In the genomic region with DNA sequence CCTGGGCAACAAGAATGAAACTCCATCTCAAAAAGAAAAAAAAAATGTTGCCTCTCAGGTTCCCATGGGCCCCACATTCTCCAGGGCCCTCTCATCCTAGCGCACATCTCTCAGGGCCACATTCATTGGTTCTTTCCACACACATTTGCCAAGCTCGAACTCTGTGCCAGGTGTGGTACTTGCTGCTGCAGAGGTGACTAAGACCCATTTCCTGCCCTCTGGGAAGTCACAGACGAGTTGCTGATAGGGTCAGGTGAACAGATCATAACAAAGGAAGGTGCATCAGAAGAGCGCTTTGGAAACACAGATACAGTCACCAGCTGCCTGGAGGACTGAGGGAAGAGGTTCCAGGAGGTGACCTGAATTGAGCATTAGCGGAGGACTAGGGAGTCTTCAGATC, we compare ENCODE assay signal across 14 cellular contexts. TPM values are rescaled to one million over a fixed set of nuclear protein-coding genes. Genes with fewer than 3 reads are reported as not detected.
DNase-seq lines count a peak whose midpoint lies in the region; FAIRE-seq and TF ChIP-seq lines count a peak whose summit lies in the region.
"Had no signal": no experiment of that assay in that cellular context is flagged by ENCODE, and none has a peak within 500 bp of the region (broad histone marks: within the 10 kb centered on the region; RNA-seq: fewer than 3 reads in every experiment).

No MANE protein-coding gene starts in this region.

- no peaks in the 10 kb centered on the region for H3K9me3 Mint-ChIP-seq in activated naive CD4-positive, alpha-beta T cell treated with anti-CD3 and anti-CD28 coated beads, Interleukin-2, amount 50 U/mL, for 24 hours
- H3K9me3 Mint-ChIP-seq: naive B cell had no signal

- H3K36me3 ChIP-seq in uterus (no peaks in the 10 kb centered on the region), GM23248 (ENCODE audit: low read depth) (no peaks in the 10 kb centered on the region)
- H3K36me3 ChIP-seq: thyroid gland had no signal

- H3K4me1 Mint-ChIP-seq in activated naive CD4-positive, alpha-beta T cell treated with anti-CD3 and anti-CD28 coated beads, Interleukin-2, amount 50 U/mL, for 24 hours: peaks cover 36% of the 10 kb centered on the region

- in situ Hi-C loops in GM23248 (cut with MboI): no loop called here

- H3K9me3 ChIP-seq in uterus: no peaks in the 10 kb centered on the region
- H3K9me3 ChIP-seq in GM23248 (ENCODE audit: low read depth): no peaks in the 10 kb centered on the region
- H3K9me3 ChIP-seq: thyroid gland had no signal

- H3K4me3 Mint-ChIP-seq in activated naive CD4-positive, alpha-beta T cell treated with anti-CD3 and anti-CD28 coated beads, Interleukin-2, amount 50 U/mL, for 24 hours: peak overlapping the region; percentile 33

- no peaks in the 10 kb centered on the region for H3K36me3 Mint-ChIP-seq in activated naive CD4-positive, alpha-beta T cell treated with anti-CD3 and anti-CD28 coated beads, Interleukin-2, amount 50 U/mL, for 24 hours
- H3K36me3 Mint-ChIP-seq: naive B cell had no signal

- H2AFZ ChIP-seq in GM23248: no peak overlapping the region

- H4K20me1 ChIP-seq in GM23248 (ENCODE audit: insufficient read depth): no peaks in the 10 kb centered on the region

- H3K4me3 ChIP-seq in uterus (no peak overlapping the region), GM23248 (no peak overlapping the region)
- H3K4me3 ChIP-seq: thyroid gland had no signal

- no peaks in the 10 kb centered on the region for H3K4me1 ChIP-seq in uterus
- peaks cover 4% of the 10 kb centered on the region for H3K4me1 ChIP-seq in GM23248 (ENCODE audit: insufficient read depth)

- no peak overlapping the region for H3K9ac ChIP-seq in GM23248

- no peaks in the 10 kb centered on the region for H3K9me2 ChIP-seq in GM23248 (ENCODE audit: insufficient read depth)

- H3K27me3 Mint-ChIP-seq in activated naive CD4-positive, alpha-beta T cell treated with anti-CD3 and anti-CD28 coated beads, Interleukin-2, amount 50 U/mL, for 24 hours: no peaks in the 10 kb centered on the region

- DNase-seq in stimulated activated naive CD4-positive, alpha-beta T cell (lab: John Stamatoyannopoulos, UW): peak in 4 of 6 experiments; percentile 16 to 34 (median 20)
- DNase-seq in stimulated activated naive CD4-positive, alpha-beta T cell treated with Interleukin-2 at 50 U/mL for 16 hours (lab: John Stamatoyannopoulos, UW): no peak
- DNase-seq in SW480 (ENCODE audit: low spot score) (peak; percentile 39), urothelium cell line (ENCODE audit: low spot score) (peak; percentile 37), uterus (no peak), GM23248 (no peak)
- DNase-seq: head of caudate nucleus, MV-4-11, naive B cell, thyroid gland had no signal

- no peak overlapping the region for H3K4me2 ChIP-seq in GM23248 (ENCODE audit: unreplicated experiment)

- no peaks in the 10 kb centered on the region for H3K27me3 ChIP-seq in uterus
- H3K27me3 ChIP-seq in GM23248 (replicated peaks; ENCODE audit: insufficient read depth): no peaks in the 10 kb centered on the region
- H3K27me3 ChIP-seq: thyroid gland had no signal

- H3K27ac ChIP-seq in uterus (no peak overlapping the region), GM23248 (no peak overlapping the region)
- H3K27ac ChIP-seq: C4-2B, thyroid gland had no signal

- no peaks in the 10 kb centered on the region for H3F3A ChIP-seq in GM23248 (ENCODE audit: insufficient read depth)

- WGBS in GM23248 (ENCODE audit: low coverage in 1 of 2, low lambda C conversion rate in 2 of 2, missing lambda C conversion rate in 2 of 2), 2 experiments: 64 to 65% methylated on average over 5 of the region's 5 CpGs

- peak overlapping the region; percentile 84 for H3K27ac Mint-ChIP-seq in activated naive CD4-positive, alpha-beta T cell treated with anti-CD3 and anti-CD28 coated beads, Interleukin-2, amount 50 U/mL, for 24 hours
- H3K27ac Mint-ChIP-seq: naive B cell had no signal

- FAIRE-seq in urothelium cell line (lab: Jason Lieb, UNC): no peak

- intact Hi-C loops in uterus (cut with DNase I; ENCODE audit: low total_unique reads): no loop called here

- no peak for TF ChIP-seq CTCF in uterus (IDR thresholded peaks at IDR 0.05)

- H3K79me2 ChIP-seq in GM23248 (ENCODE audit: insufficient read depth): no peaks in the 10 kb centered on the region

- TF ChIP-seq POLR2A in uterus (IDR thresholded peaks at IDR 0.05): no peak

RNA-seq across cellular contexts. Expression of a gene that starts 1.0 kb away (rescaled TPM):
- under 1 TPM in 3 of 4 donors, not detected in 1; 0.18 to 0.35 (median 0.26) TPM for total RNA-seq in uterus
- not detected in 2 replicates for total RNA-seq in GM23248 (2014; rRNA removed; shearing (Covaris generic))
- 0.09 and 0.21 TPM in 2 replicates for polyA plus RNA-seq in GM23248 (2016; fragmentation: Nextera tagmentation; extraction: Ambion mirVana)
- total RNA-seq: NCI-H460, thyroid gland had no signal
- polyA plus RNA-seq: right cardiac atrium had no signal

RNA-seq across cellular contexts. Expression of a gene that starts 16.8 kb away (rescaled TPM):
- 100 to 1,000 TPM in 1 of 4 donors, 10 to 100 TPM in 3; 62.0 to 158 (median 84.7) TPM for total RNA-seq in uterus
- total RNA-seq in GM23248 (2014; rRNA removed; shearing (Covaris generic)): 103 and 116 TPM in 2 replicates
- polyA plus RNA-seq in GM23248 (2016; fragmentation: Nextera tagmentation; extraction: Ambion mirVana): 102 and 106 TPM in 2 replicates

RNA-seq across cellular contexts. Expression of a gene that starts 36.3 kb away (rescaled TPM):
- total RNA-seq in uterus: under 1 TPM in 1 of 4 donors, not detected in 3; 0.52 TPM
- not detected in 2 replicates for total RNA-seq in GM23248 (2014; rRNA removed; shearing (Covaris generic))
- not detected in 2 replicates for polyA plus RNA-seq in GM23248 (2016; fragmentation: Nextera tagmentation; extraction: Ambion mirVana)
- total RNA-seq: NCI-H460, right cardiac atrium, thyroid gland had no signal
- polyA plus RNA-seq: right cardiac atrium had no signal

RNA-seq across cellular contexts. Expression of a gene that starts 36.4 kb away (rescaled TPM):
- total RNA-seq in uterus: 10 to 100 TPM; 15.9 to 71.5 (median 42.9) TPM
- 60.4 and 66.0 TPM in 2 replicates for total RNA-seq in GM23248 (2014; rRNA removed; shearing (Covaris generic))
- 12.0 and 13.2 TPM in 2 replicates for polyA plus RNA-seq in GM23248 (2016; fragmentation: Nextera tagmentation; extraction: Ambion mirVana)

RNA-seq across cellular contexts. Expression of a gene that starts 45.4 kb away (rescaled TPM):
- total RNA-seq in uterus: 10 to 100 TPM in 2 of 4 donors, 1 to 10 TPM in 1, under 1 TPM in 1; 0.29 to 12.6 (median 6.4) TPM
- 2.1 and 2.5 TPM in 2 replicates for total RNA-seq in GM23248 (2014; rRNA removed; shearing (Covaris generic))
- 1.8 TPM in 2 replicates for polyA plus RNA-seq in GM23248 (2016; fragmentation: Nextera tagmentation; extraction: Ambion mirVana)

Comparison
In these comparisons a context has a peak if more than half of its experiments do, and no peak if none do; other contexts are left out.
1. DNase-seq: peak in stimulated activated naive CD4-positive, alpha-beta T cell (4 of 6), SW480 (single experiment) and urothelium cell line (single experiment); none in stimulated activated naive CD4-positive, alpha-beta T cell treated with Interleukin-2 at 50 U/mL for 16 hours (single experiment), uterus (0 of 2) and GM23248 (single experiment).